Comparison of ENCODE assay signal across 1 cellular context in the genomic region with DNA sequence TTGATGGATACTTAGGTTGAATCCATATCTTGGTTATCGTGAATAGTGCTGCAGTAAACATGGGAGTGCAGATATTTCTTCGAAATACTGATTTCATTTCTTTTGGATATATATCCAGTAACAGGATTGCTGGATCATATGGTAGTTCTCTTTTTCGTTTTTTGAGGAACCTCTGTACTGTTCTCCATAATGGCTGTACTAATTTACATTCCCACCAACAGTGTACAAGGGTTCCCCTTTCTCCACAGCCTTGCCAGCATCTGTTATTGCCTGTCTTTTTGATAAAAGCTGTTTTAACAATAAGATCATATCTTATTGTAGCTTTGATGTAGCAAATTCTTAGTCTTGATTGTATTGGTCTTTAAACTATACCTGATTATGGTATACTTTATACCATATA.
TF ChIP-seq lines count a peak whose summit lies in the region.

No MANE protein-coding gene starts in this region.

TF ChIP-seq in GM23338, 12 proteins besides CTCF, POLR2A, EP300 and RAD21 (continued from another document):
- TF ChIP-seq CREB1 (CRISPR knock-in tag; IDR thresholded peaks at IDR 0.05; ENCODE audit: low read depth) (no peak), STAT1 (IDR thresholded peaks at IDR 0.05; ENCODE audit: unreplicated experiment) (no peak), EZH2 (IDR thresholded peaks at IDR 0.05; ENCODE audit: low read depth, unreplicated experiment) (no peak), ZNF114 (CRISPR knock-in tag; IDR thresholded peaks at IDR 0.05) (no peak), JUNB (IDR thresholded peaks at IDR 0.05; ENCODE audit: unreplicated experiment) (no peak), ZNF331 (CRISPR knock-in tag; IDR thresholded peaks at IDR 0.05; ENCODE audit: low read depth) (no peak), EZH2phosphoT487 (IDR thresholded peaks at IDR 0.05; ENCODE audit: unreplicated experiment) (no peak), NANOG (IDR thresholded peaks at IDR 0.05; ENCODE audit: borderline replicate concordance) (no peak)
- TF ChIP-seq, protein P1, sequence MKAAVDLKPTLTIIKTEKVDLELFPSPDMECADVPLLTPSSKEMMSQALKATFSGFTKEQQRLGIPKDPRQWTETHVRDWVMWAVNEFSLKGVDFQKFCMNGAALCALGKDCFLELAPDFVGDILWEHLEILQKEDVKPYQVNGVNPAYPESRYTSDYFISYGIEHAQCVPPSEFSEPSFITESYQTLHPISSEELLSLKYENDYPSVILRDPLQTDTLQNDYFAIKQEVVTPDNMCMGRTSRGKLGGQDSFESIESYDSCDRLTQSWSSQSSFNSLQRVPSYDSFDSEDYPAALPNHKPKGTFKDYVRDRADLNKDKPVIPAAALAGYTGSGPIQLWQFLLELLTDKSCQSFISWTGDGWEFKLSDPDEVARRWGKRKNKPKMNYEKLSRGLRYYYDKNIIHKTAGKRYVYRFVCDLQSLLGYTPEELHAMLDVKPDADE (IDR thresholded peaks at IDR 0.05): no peak
- TF ChIP-seq, protein P2, sequence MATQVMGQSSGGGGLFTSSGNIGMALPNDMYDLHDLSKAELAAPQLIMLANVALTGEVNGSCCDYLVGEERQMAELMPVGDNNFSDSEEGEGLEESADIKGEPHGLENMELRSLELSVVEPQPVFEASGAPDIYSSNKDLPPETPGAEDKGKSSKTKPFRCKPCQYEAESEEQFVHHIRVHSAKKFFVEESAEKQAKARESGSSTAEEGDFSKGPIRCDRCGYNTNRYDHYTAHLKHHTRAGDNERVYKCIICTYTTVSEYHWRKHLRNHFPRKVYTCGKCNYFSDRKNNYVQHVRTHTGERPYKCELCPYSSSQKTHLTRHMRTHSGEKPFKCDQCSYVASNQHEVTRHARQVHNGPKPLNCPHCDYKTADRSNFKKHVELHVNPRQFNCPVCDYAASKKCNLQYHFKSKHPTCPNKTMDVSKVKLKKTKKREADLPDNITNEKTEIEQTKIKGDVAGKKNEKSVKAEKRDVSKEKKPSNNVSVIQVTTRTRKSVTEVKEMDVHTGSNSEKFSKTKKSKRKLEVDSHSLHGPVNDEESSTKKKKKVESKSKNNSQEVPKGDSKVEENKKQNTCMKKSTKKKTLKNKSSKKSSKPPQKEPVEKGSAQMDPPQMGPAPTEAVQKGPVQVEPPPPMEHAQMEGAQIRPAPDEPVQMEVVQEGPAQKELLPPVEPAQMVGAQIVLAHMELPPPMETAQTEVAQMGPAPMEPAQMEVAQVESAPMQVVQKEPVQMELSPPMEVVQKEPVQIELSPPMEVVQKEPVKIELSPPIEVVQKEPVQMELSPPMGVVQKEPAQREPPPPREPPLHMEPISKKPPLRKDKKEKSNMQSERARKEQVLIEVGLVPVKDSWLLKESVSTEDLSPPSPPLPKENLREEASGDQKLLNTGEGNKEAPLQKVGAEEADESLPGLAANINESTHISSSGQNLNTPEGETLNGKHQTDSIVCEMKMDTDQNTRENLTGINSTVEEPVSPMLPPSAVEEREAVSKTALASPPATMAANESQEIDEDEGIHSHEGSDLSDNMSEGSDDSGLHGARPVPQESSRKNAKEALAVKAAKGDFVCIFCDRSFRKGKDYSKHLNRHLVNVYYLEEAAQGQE (IDR thresholded peaks at IDR 0.05; ENCODE audit: unreplicated experiment): no peak
- TF ChIP-seq, protein P3, sequence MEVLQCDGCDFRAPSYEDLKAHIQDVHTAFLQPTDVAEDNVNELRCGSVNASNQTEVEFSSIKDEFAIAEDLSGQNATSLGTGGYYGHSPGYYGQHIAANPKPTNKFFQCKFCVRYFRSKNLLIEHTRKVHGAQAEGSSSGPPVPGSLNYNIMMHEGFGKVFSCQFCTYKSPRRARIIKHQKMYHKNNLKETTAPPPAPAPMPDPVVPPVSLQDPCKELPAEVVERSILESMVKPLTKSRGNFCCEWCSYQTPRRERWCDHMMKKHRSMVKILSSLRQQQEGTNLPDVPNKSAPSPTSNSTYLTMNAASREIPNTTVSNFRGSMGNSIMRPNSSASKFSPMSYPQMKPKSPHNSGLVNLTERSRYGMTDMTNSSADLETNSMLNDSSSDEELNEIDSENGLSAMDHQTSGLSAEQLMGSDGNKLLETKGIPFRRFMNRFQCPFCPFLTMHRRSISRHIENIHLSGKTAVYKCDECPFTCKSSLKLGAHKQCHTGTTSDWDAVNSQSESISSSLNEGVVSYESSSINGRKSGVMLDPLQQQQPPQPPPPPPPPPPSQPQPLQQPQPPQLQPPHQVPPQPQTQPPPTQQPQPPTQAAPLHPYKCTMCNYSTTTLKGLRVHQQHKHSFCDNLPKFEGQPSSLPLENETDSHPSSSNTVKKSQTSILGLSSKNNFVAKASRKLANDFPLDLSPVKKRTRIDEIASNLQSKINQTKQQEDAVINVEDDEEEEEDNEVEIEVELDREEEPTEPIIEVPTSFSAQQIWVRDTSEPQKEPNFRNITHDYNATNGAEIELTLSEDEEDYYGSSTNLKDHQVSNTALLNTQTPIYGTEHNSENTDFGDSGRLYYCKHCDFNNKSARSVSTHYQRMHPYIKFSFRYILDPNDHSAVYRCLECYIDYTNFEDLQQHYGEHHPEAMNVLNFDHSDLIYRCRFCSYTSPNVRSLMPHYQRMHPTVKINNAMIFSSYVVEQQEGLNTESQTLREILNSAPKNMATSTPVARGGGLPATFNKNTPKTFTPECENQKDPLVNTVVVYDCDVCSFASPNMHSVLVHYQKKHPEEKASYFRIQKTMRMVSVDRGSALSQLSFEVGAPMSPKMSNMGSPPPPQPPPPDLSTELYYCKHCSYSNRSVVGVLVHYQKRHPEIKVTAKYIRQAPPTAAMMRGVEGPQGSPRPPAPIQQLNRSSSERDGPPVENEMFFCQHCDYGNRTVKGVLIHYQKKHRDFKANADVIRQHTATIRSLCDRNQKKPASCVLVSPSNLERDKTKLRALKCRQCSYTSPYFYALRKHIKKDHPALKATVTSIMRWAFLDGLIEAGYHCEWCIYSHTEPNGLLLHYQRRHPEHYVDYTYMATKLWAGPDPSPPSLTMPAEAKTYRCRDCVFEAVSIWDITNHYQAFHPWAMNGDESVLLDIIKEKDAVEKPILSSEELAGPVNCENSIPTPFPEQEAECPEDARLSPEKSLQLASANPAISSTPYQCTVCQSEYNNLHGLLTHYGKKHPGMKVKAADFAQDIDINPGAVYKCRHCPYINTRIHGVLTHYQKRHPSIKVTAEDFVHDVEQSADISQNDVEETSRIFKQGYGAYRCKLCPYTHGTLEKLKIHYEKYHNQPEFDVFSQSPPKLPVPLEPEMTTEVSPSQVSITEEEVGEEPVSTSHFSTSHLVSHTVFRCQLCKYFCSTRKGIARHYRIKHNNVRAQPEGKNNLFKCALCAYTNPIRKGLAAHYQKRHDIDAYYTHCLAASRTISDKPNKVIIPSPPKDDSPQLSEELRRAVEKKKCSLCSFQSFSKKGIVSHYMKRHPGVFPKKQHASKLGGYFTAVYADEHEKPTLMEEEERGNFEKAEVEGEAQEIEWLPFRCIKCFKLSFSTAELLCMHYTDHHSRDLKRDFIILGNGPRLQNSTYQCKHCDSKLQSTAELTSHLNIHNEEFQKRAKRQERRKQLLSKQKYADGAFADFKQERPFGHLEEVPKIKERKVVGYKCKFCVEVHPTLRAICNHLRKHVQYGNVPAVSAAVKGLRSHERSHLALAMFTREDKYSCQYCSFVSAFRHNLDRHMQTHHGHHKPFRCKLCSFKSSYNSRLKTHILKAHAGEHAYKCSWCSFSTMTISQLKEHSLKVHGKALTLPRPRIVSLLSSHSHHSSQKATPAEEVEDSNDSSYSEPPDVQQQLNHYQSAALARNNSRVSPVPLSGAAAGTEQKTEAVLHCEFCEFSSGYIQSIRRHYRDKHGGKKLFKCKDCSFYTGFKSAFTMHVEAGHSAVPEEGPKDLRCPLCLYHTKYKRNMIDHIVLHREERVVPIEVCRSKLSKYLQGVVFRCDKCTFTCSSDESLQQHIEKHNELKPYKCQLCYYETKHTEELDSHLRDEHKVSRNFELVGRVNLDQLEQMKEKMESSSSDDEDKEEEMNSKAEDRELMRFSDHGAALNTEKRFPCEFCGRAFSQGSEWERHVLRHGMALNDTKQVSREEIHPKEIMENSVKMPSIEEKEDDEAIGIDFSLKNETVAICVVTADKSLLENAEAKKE (CRISPR knock-in tag; IDR thresholded peaks at IDR 0.05): no peak
